21 cellular contexts compared by ENCODE assay signal in genomic region chr17:74697477-74697876, GRCh38. TPM values are rescaled to one million over a fixed set of nuclear protein-coding genes. Genes with fewer than 3 reads are reported as not detected.
"Had no signal": no experiment of that assay in that cellular context is flagged by ENCODE, and none has a peak within 500 bp of the region (broad histone marks: within the 10 kb centered on the region; RNA-seq: fewer than 3 reads in every experiment).

No MANE protein-coding gene starts in this region.

- DNase-seq: activated CD4-positive, alpha-beta T cell treated with anti-CD3 and anti-CD28 coated beads, Interleukin-2, amount 10 ng/mL, durations not matched to agents 24 days and 14 days; activated CD8-positive, alpha-beta T cell treated with anti-CD3 and anti-CD28 coated beads for 36 hours; activated naive CD4-positive, alpha-beta T cell; activated naive CD8-positive, alpha-beta T cell treated with anti-CD3 and anti-CD28 coated beads, Interleukin-2, amount 10 ng/mL, durations not matched to agents 7 days and 5 days; activated T-cell treated with anti-CD3 and anti-CD28 coated beads, Interleukin-2, amount 50 U/mL, for 1 hour; amygdala; endodermal cell; foreskin melanocyte; occipital lobe; right cardiac atrium; stimulated activated CD4-positive, alpha-beta T cell treated with anti-CD3 and anti-CD28 coated beads, Interleukin-4, amount 100 ng/mL, for 1 hour; T1000; testis had no signal

- FAIRE-seq: keratinocyte had no signal

- H3K36me3 ChIP-seq: prostate gland had no signal

- ATAC-seq: activated CD8-positive, alpha-beta T cell treated with anti-CD3 and anti-CD28 coated beads for 36 hours; activated T-helper 17 cell treated with anti-CD3 and anti-CD28 coated beads, Interleukin-2, amount 50 U/mL, for 72 hours; right cardiac atrium had no signal

- H3K9me3 ChIP-seq: prostate gland, testis had no signal

- H3K4me1 ChIP-seq: prostate gland, testis had no signal

- H3K27ac ChIP-seq: epithelial cell of prostate, prostate gland, skin epidermis, testis had no signal

- H3K27me3 ChIP-seq: testis had no signal

- H3K4me3 ChIP-seq: lung, prostate gland, skin epidermis, testis had no signal

RNA-seq across cellular contexts. Expression of gene CD300LF, which starts 15.2 kb away (rescaled TPM):
- total RNA-seq: activated CD4-positive, alpha-beta T cell treated with anti-CD3 and anti-CD28 coated beads, Interleukin-2, amount 10 ng/mL, durations not matched to agents 24 days and 14 days; activated CD8-positive, alpha-beta T cell treated with anti-CD3 and anti-CD28 coated beads for 36 hours; activated T-helper 17 cell treated with anti-CD3 and anti-CD28 coated beads, Interleukin-2, amount 50 U/mL, for 72 hours; endodermal cell; mesothelial cell of epicardium; T-helper 1 cell treated with Interleukin-12 subunit alpha and Interleukin-12 subunit beta and Interleukin-4 antibody, amounts not matched to agents 30 ng/mL and 1 ng/mL, for 36 hours had no signal
- polyA plus RNA-seq: keratinocyte had no signal
